Comparison of ENCODE assay signal across 8 cellular contexts in the genomic region with DNA sequence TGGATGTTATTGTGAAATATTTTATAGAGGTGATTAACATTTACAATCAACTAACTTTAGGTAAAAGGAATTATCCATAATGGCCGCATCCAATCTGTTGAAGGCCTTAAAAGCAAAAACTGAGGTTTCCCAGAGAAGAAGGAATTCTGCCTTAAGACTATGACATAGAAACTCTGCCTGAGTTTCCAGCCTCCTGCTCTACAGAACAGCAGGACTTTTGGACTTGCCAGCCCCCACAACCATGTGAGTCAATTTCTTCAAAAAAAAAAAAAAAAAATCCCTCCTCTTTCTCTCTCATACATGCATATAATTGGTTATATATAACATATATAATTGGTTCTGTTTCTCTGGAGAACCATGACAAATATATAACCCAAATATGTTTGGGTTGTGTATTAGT.
"Had no signal": no experiment of that assay in that cellular context is flagged by ENCODE, and none has a peak within 500 bp of the region (broad histone marks: within the 10 kb centered on the region; RNA-seq: fewer than 3 reads in every experiment).

No MANE protein-coding gene starts in this region.

- FAIRE-seq: G401.6, GM12878, GM12891, GM12892, GM18507, GM19239 had no signal

- ATAC-seq: GM12878 had no signal

- H3K4me3 ChIP-seq: GM12878 had no signal

- DNase-seq: GDM1, GF-D8 had no signal
